8 cellular contexts compared by ENCODE assay signal in genomic region chr5:179559280-179560252, GRCh38. TPM values are rescaled to one million over a fixed set of nuclear protein-coding genes. Genes with fewer than 3 reads are reported as not detected.
A peak's percentile ranks its signal among the peaks of the same experiment; 100 is the strongest.
DNase-seq lines count a peak whose midpoint lies in the region; ATAC-seq and TF ChIP-seq lines count a peak whose summit lies in the region.

No MANE protein-coding gene starts in this region.

- in situ Hi-C loops in GM18951 (cut with MboI; ENCODE audit: low sequenced_read_pairs, unreplicated experiment): no loop called here

- no TSS peak for BruUV-seq in A673 (replicated peaks; lab: Mats Ljungman, UMichigan)

- peak; percentile 92 for TF ChIP-seq POLR2A in GM18951 (IDR thresholded peaks at IDR 0.05; ENCODE audit: extremely low read depth, insufficient read depth, insufficient read length)

- DNase-seq in A673 (ENCODE audit: low spot score): peak; percentile 98
- peak; percentile 95 for DNase-seq in NCI-H748 treated with DMSO at 0.1 percent for 48 hours (lab: John Stamatoyannopoulos, UW)
- DNase-seq in activated T-cell treated with anti-CD3 and anti-CD28 coated beads, Interleukin-2, amount 50 U/mL, for 1 hour: peak; percentile 79
- peak; percentile 92 for DNase-seq in epithelial cell of proximal tubule (ENCODE audit: low read depth)
- peak; percentile 96 to 98 (median 98) for DNase-seq in mucosa of descending colon
- peak; percentile 75 to 86 for DNase-seq in stimulated activated CD8-positive, alpha-beta memory T cell treated with anti-CD3 and anti-CD28 coated beads, Interleukin-2, amount 100 ng/mL, for 48 hours (ENCODE audit: low read depth in 2 of 2)

- TF ChIP-seq CTCF in A673 (conservative IDR thresholded peaks at IDR 0.05; ENCODE audit: low read depth, low read length) (no peak), epithelial cell of proximal tubule (conservative IDR thresholded peaks at IDR 0.05; ENCODE audit: low read depth, low read length) (no peak), mucosa of descending colon (IDR thresholded peaks at IDR 0.05) (no peak)

- H3K27me3 ChIP-seq in A673 (replicated peaks; ENCODE audit: insufficient read depth, low read depth, low read length, poor library complexity): no peaks in the 10 kb centered on the region

- CTCF ChIA-PET in A673 (lab: Charles Lee): no interaction called here

- peaks cover 18% of the 10 kb centered on the region for H3K36me3 ChIP-seq in A673 (ENCODE audit: insufficient read depth, low read length, poor library complexity, severe bottlenecking)
- no peaks in the 10 kb centered on the region for H3K36me3 ChIP-seq in mucosa of descending colon (ENCODE audit: low read depth)

- peak overlapping the region; percentile 73 for H3K27ac ChIP-seq in A673 (ENCODE audit: low read depth, low read length, poor library complexity, severe bottlenecking)

- H3K4me3 ChIP-seq in A673 (ENCODE audit: low read depth, low read length, poor library complexity, severe bottlenecking) (peak overlapping the region; percentile 96), epithelial cell of proximal tubule (ENCODE audit: low read depth, low read length) (peak overlapping the region; percentile 77), mucosa of descending colon (peak overlapping the region; percentile 18)

- intact Hi-C loops in A673 (cut with micrococcal nuclease; ENCODE audit: unreplicated experiment) (no loop called here), mucosa of descending colon (cut with DNase I, micrococcal nuclease) (no loop called here)

- ATAC-seq in HG03196 (IDR thresholded peaks at IDR 0.05; ENCODE audit: unreplicated experiment) (peak; percentile 100), mucosa of descending colon (peak; percentile 99)

- H3K4me1 ChIP-seq in A673 (ENCODE audit: insufficient read depth, low read length, poor library complexity, severe bottlenecking) (no peaks in the 10 kb centered on the region), mucosa of descending colon (ENCODE audit: low read depth) (peaks cover 10% of the 10 kb centered on the region)

- POLR2A ChIA-PET in A673 (lab: Charles Lee; ENCODE audit: low non-redundant PET): interaction anchor here (0.5 to 1.0 kb wide), 2 partner anchors 64 to 96 kb away, joined by 6 to 7 read pairs; partner anchors contain the start of gene HNRNPH1

- no peaks in the 10 kb centered on the region for H3K9me3 ChIP-seq in A673 (ENCODE audit: low read depth, low read length, poor library complexity, severe bottlenecking)
- no peaks in the 10 kb centered on the region for H3K9me3 ChIP-seq in mucosa of descending colon

RNA-seq across cellular contexts. Expression of gene RUFY1, which starts 9.2 kb away (rescaled TPM):
- total RNA-seq in A673 (2021) (41.4 and 45.2 TPM in 2 replicates), epithelial cell of proximal tubule (25.1 and 31.5 TPM in 2 replicates), mucosa of descending colon (10 to 100 TPM; 34.2 to 55.5 (median 45.0) TPM)

Comparison
In these comparisons a context has a peak if more than half of its experiments do, and no peak if none do; other contexts are left out.
1. Peak in every context shown above with its lines: DNase-seq, ATAC-seq, H3K4me3 ChIP-seq and H3K27ac ChIP-seq.
2. H3K4me3 ChIP-seq: peak in every context shown above with its lines; median percentile 96 in A673; 77 in epithelial cell of proximal tubule; 18 in mucosa of descending colon.